ENCODE assay signal across 25 cellular contexts in the genomic region with DNA sequence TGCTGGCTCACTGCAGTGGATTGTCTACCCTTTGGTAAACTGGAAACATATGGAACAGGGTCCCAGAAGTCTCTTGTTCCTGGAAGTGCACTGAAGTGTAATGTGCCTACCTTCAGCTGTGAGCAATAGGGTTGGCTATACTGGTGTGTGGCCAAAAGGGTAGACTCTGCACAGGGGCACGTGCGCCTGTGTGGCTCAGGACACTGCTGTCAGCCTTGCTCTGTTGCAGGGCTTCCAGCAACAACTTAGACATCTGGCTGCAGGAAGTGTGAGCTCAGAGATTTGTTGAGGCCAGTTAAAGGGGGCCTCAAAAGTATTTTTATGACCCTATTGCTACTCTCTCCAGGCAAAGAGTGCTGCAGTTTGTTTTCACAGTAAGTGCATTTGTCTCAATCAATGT. TPM values are rescaled to one million over a fixed set of nuclear protein-coding genes. Genes with fewer than 3 reads are reported as not detected.
A peak's percentile ranks its signal among the peaks of the same experiment; 100 is the strongest.
DNase-seq lines count a peak whose midpoint lies in the region; ATAC-seq, FAIRE-seq and TF ChIP-seq lines count a peak whose summit lies in the region.
"Had no signal": no experiment of that assay in that cellular context is flagged by ENCODE, and none has a peak within 500 bp of the region (broad histone marks: within the 10 kb centered on the region; RNA-seq: fewer than 3 reads in every experiment).

No MANE protein-coding gene starts in this region.

- no peaks in the 10 kb centered on the region for H3K27me3 ChIP-seq in Panc1 (ENCODE audit: control insufficient read depth, insufficient read depth, low read length)
- H3K27me3 ChIP-seq: gastroesophageal sphincter, Peyer's patch had no signal

- H3K27me3 Mint-ChIP-seq in glutamatergic neuron (ENCODE audit: unreplicated experiment) (no peaks in the 10 kb centered on the region), CD14-positive monocyte (ENCODE audit: low read depth in 3 of 3) (no peaks in the 10 kb centered on the region)
- H3K27me3 Mint-ChIP-seq: activated CD8-positive, alpha-beta memory T cell treated with anti-CD3 and anti-CD28 coated beads, Interleukin-2, amount 10 ng/mL, durations not matched to agents 7 days and 5 days; CD4-positive, alpha-beta memory T cell had no signal

- TF ChIP-seq EP300 in A549 (IDR thresholded peaks at IDR 0.05), result no peak

- H3K4me3 ChIP-seq in A549, result no peak overlapping the region
- no peak overlapping the region for H3K4me3 ChIP-seq in Panc1 (ENCODE audit: low read depth in 2 of 2, low read length in 2 of 2)
- no peak overlapping the region for H3K4me3 ChIP-seq in mesodermal cell (ENCODE audit: extremely low read depth, insufficient read depth, low read length, poor library complexity, severe bottlenecking)
- H3K4me3 ChIP-seq: gastroesophageal sphincter, Peyer's patch had no signal

- ATAC-seq in A549 (peak in 1 of 2 experiments; percentile 24; a peak in 3 of 6 replicates), Panc1 (no peak), GM18502 (IDR thresholded peaks at IDR 0.05; ENCODE audit: poor library complexity, unreplicated experiment) (no peak)
- ATAC-seq: activated CD4-positive, CD25-positive, alpha-beta regulatory T cell treated with anti-CD3 and anti-CD28 coated beads, Interleukin-2, amount 50 U/mL, for 24 hours; activated CD8-positive, alpha-beta memory T cell treated with anti-CD3 and anti-CD28 coated beads, Interleukin-2, amount 10 ng/mL, durations not matched to agents 7 days and 5 days; gastroesophageal sphincter; natural killer cell had no signal

- peak overlapping the region; percentile 93 for H3K4me2 ChIP-seq in A549
- H3K4me2 ChIP-seq: SK-N-SH had no signal

- H3K4me1 Mint-ChIP-seq in glutamatergic neuron (ENCODE audit: low read depth, unreplicated experiment), result peaks cover 58% of the 10 kb centered on the region
- H3K4me1 Mint-ChIP-seq in CD14-positive monocyte, result peaks cover 3% of the 10 kb centered on the region

- CTCF ChIA-PET in A549 (lab: Yijun Ruan, JAX) (interaction anchor here (0.9 to 1.0 kb wide), 2 partner anchors 17 to 124 kb away, joined by 3 read pairs; partner anchors contain the start of gene CITED4), Panc1 (lab: Charles Lee) (no interaction called here)

- 83% methylated on average over 1 of the region's 2 CpGs for WGBS in A549 (ENCODE audit: missing lambda C conversion rate)
- WGBS in mesodermal cell (ENCODE audit: insufficient coverage in 2 of 2), 2 experiments, result 94 to 100% methylated on average over 2 of the region's 2 CpGs

- H3K9me3 Mint-ChIP-seq in glutamatergic neuron (ENCODE audit: unreplicated experiment) (peaks cover 6% of the 10 kb centered on the region), CD14-positive monocyte (no peaks in the 10 kb centered on the region)
- H3K9me3 Mint-ChIP-seq: CD4-positive, alpha-beta memory T cell; natural killer cell had no signal

- in situ Hi-C loops in Panc1 (cut with HindIII; ENCODE audit: low pct_unique_long_range_greater_than_20kb, low sequenced_read_pairs), result no loop called here

- peaks cover under 1% of the 10 kb centered on the region for H3K36me3 Mint-ChIP-seq in glutamatergic neuron (ENCODE audit: unreplicated experiment)
- H3K36me3 Mint-ChIP-seq in CD14-positive monocyte, result peaks cover 84 to 86% of the 10 kb centered on the region in 2 donors

- intact Hi-C loops in Panc1 (cut with micrococcal nuclease; ENCODE audit: unreplicated experiment), result no loop called here
- intact Hi-C loops in CD14-positive monocyte (cut with micrococcal nuclease), result no loop called here

- FAIRE-seq in A549 (lab: Jason Lieb, UNC), result no peak
- FAIRE-seq: colon, H1 had no signal

- H3K27ac ChIP-seq in A549, result peak overlapping the region; percentile 9 to 44; a peak in 2 of 6 replicates
- H3K27ac ChIP-seq in Panc1 (ENCODE audit: low read length), result peak overlapping the region; percentile 20; the same call in 1 of the 2 replicates
- H3K27ac ChIP-seq in mesodermal cell (ENCODE audit: low read depth, low read length, severe bottlenecking), result peak overlapping the region; percentile 6
- H3K27ac ChIP-seq: gastroesophageal sphincter had no signal

- H3K9me3 ChIP-seq in A549 (no peaks in the 10 kb centered on the region), Panc1 (ENCODE audit: control insufficient read depth, insufficient read depth, low read depth, low read length) (no peaks in the 10 kb centered on the region), mesodermal cell (ENCODE audit: control insufficient read depth, low read length) (no peaks in the 10 kb centered on the region)
- H3K9me3 ChIP-seq: gastroesophageal sphincter, Peyer's patch, SK-N-SH had no signal

- H3K4me1 ChIP-seq in A549, result peaks cover 84% of the 10 kb centered on the region
- H3K4me1 ChIP-seq in Panc1 (ENCODE audit: control insufficient read depth, insufficient read depth, low read length), result peaks cover 29% of the 10 kb centered on the region
- peaks cover 26% of the 10 kb centered on the region for H3K4me1 ChIP-seq in mesodermal cell (ENCODE audit: control insufficient read depth, insufficient read depth, low read length, poor library complexity, severe bottlenecking)

- no peak for TF ChIP-seq POLR2A in A549 (IDR thresholded peaks at IDR 0.05; ENCODE audit: low read length)

- H3K4me3 Mint-ChIP-seq in glutamatergic neuron (ENCODE audit: unreplicated experiment), result peak overlapping the region; percentile 78
- H3K4me3 Mint-ChIP-seq in CD14-positive monocyte, result no peak overlapping the region
- H3K4me3 Mint-ChIP-seq: activated CD8-positive, alpha-beta memory T cell treated with anti-CD3 and anti-CD28 coated beads, Interleukin-2, amount 10 ng/mL, durations not matched to agents 7 days and 5 days; CD4-positive, alpha-beta memory T cell; natural killer cell had no signal

- TF ChIP-seq CTCF in A549 (IDR thresholded peaks at IDR 0.05) (no peak), Panc1 (IDR thresholded peaks at IDR 0.05) (no peak), glutamatergic neuron (IDR thresholded peaks at IDR 0.05; ENCODE audit: partially characterized antibody, unreplicated experiment) (no peak), CD14-positive monocyte (IDR thresholded peaks at IDR 0.05) (no peak)

- H3K36me3 ChIP-seq in Panc1 (ENCODE audit: control insufficient read depth, insufficient read depth, low read length) (peaks cover 79% of the 10 kb centered on the region), mesodermal cell (ENCODE audit: control insufficient read depth, insufficient read depth, low read length) (peaks cover 99% of the 10 kb centered on the region)

- TF ChIP-seq RAD21 in A549 (conservative IDR thresholded peaks at IDR 0.05 in 1 of 2, IDR thresholded peaks at IDR 0.05 in 1 of 2), result no peak

- POLR2A ChIA-PET in A549 (lab: Yijun Ruan, JAX), result interaction anchor here (1.9 kb wide), 1 partner anchor 16 kb away, joined by 7 read pairs; no protein-coding TSS in a partner anchor
- POLR2A ChIA-PET in Panc1 (lab: Charles Lee), result no interaction called here

- H3K27ac Mint-ChIP-seq in glutamatergic neuron (ENCODE audit: unreplicated experiment) (peak overlapping the region; percentile 95), CD14-positive monocyte (no peak overlapping the region)
- H3K27ac Mint-ChIP-seq: activated CD8-positive, alpha-beta memory T cell treated with anti-CD3 and anti-CD28 coated beads, Interleukin-2, amount 10 ng/mL, durations not matched to agents 7 days and 5 days; natural killer cell had no signal

- BruUV-seq in Panc1 (replicated peaks; lab: Mats Ljungman, UMichigan), result no TSS peak

- DNase-seq in A549 (ENCODE audit: low read depth in 1 of 2, low spot score in 1 of 2) (no peak), Panc1 (ENCODE audit: low read depth, low spot score) (no peak), glutamatergic neuron (no peak), DMS 273 (lab: John Stamatoyannopoulos, UW; ENCODE audit: unreplicated experiment) (no peak), CD14-positive monocyte (ENCODE audit: low spot score) (no peak), midbrain (lab: John Stamatoyannopoulos, UW) (no peak)
- DNase-seq: activated CD8-positive, alpha-beta memory T cell treated with anti-CD3 and anti-CD28 coated beads, Interleukin-2, amount 10 ng/mL, durations not matched to agents 7 days and 5 days; activated effector memory CD4-positive, alpha-beta T cell treated with Interleukin-2 at 50 U/mL for 16 hours; amniotic stem cell; CD4-positive, alpha-beta memory T cell; DMS79 treated with DMSO at 0.1 percent for 48 hours; MM.1S; natural killer cell; NCI-H146; NCI-H226; SK-N-SH; stimulated activated CD8-positive, alpha-beta memory T cell treated with anti-CD3 and anti-CD28 coated beads, Interleukin-4, amount 100 ng/mL, for 48 hours; T-helper 9 cell had no signal

TF ChIP-seq in A549, 52 proteins besides CTCF, POLR2A, EP300 and RAD21 (continues in another document):
- no peak for TF ChIP-seq JUN (IDR thresholded peaks at IDR 0.05)
- TF ChIP-seq TP53 (CRISPR knock-in tag; IDR thresholded peaks at IDR 0.05), result no peak
- TF ChIP-seq KDM5A (IDR thresholded peaks at IDR 0.05), result no peak
- TF ChIP-seq NPAS2 (CRISPR knock-in tag; IDR thresholded peaks at IDR 0.05; ENCODE audit: borderline replicate concordance), result no peak
- TF ChIP-seq EHF (CRISPR knock-in tag; IDR thresholded peaks at IDR 0.05), result no peak
- TF ChIP-seq MAZ (IDR thresholded peaks at IDR 0.05; ENCODE audit: borderline replicate concordance, low read depth, low read length), result no peak
- no peak for TF ChIP-seq SMC3 (IDR thresholded peaks at IDR 0.05)
- no peak for TF ChIP-seq MAFK (IDR thresholded peaks at IDR 0.05; ENCODE audit: partially characterized antibody)

RNA-seq across cellular contexts. Expression of gene CTPS1, which starts 7.4 kb away (rescaled TPM):
- polyA plus RNA-seq in A549 (2011; rRNA removed), result 145 and 181 TPM in 2 replicates
- polyA plus RNA-seq in A549 (2012; cell fraction: cytosol; rRNA removed), result 75.4 and 77.9 TPM in 2 replicates
- 113 and 172 TPM in 2 replicates for polyA plus RNA-seq in A549 (2012; cell fraction: nucleus; rRNA removed)
- 159 to 169 TPM (median 159 TPM) in 3 replicates for polyA plus RNA-seq in A549 (2017; fragmentation: RNase III; extraction: RNeasy Plus Mini Kit Qiagen cat#74134 plus additional on column Dnase treatment)
- polyA minus RNA-seq in A549 (2011; rRNA and poly(A)+ RNA removed), result 206 and 264 TPM in 2 replicates
- 166 TPM for total RNA-seq in Panc1 (2021; ENCODE audit: unreplicated experiment)
- 83.3 TPM for polyA plus RNA-seq in Panc1 (2012; ENCODE audit: insufficient read length)
- total RNA-seq in glutamatergic neuron (ENCODE audit: unreplicated experiment), result 110 TPM
- polyA plus RNA-seq in mesodermal cell (2013, experiment 1 of 2), result 44.3 TPM
- polyA plus RNA-seq in mesodermal cell (2013, experiment 2 of 2), result 43.3 TPM
- polyA plus RNA-seq in CD14-positive monocyte, result 1 to 10 TPM; 5.3 to 6.0 TPM

RNA-seq across cellular contexts. Expression of gene SLFNL1, which starts 34.6 kb away (rescaled TPM):
- 0.01 and 0.07 TPM in 2 replicates for polyA plus RNA-seq in A549 (2011; rRNA removed)
- 0.03 and 0.05 TPM in 2 replicates for polyA plus RNA-seq in A549 (2012; cell fraction: cytosol; rRNA removed)
- 0.28 and 0.30 TPM in 2 replicates for polyA plus RNA-seq in A549 (2012; cell fraction: nucleus; rRNA removed)
- 0.03 to 0.05 TPM (median 0.04 TPM) in 3 replicates for polyA plus RNA-seq in A549 (2017; fragmentation: RNase III; extraction: RNeasy Plus Mini Kit Qiagen cat#74134 plus additional on column Dnase treatment)
- polyA minus RNA-seq in A549 (2011; rRNA and poly(A)+ RNA removed), result 0.08 and 0.34 TPM in 2 replicates
- 0.10 TPM for total RNA-seq in Panc1 (2021; ENCODE audit: unreplicated experiment)
- polyA plus RNA-seq in Panc1 (2012; ENCODE audit: insufficient read length), result 1.3 TPM
- 0.20 TPM for total RNA-seq in glutamatergic neuron (ENCODE audit: unreplicated experiment)
- 0.26 TPM for polyA plus RNA-seq in mesodermal cell (2013, experiment 1 of 2)
- not detected for polyA plus RNA-seq in mesodermal cell (2013, experiment 2 of 2)
- polyA plus RNA-seq in CD14-positive monocyte, result under 1 TPM in 1 of 2 donors, not detected in 1; 0.11 TPM
- total RNA-seq: H1 had no signal
- polyA plus RNA-seq: H1 had no signal
